8 cellular contexts compared by ENCODE assay signal in the genomic region with DNA sequence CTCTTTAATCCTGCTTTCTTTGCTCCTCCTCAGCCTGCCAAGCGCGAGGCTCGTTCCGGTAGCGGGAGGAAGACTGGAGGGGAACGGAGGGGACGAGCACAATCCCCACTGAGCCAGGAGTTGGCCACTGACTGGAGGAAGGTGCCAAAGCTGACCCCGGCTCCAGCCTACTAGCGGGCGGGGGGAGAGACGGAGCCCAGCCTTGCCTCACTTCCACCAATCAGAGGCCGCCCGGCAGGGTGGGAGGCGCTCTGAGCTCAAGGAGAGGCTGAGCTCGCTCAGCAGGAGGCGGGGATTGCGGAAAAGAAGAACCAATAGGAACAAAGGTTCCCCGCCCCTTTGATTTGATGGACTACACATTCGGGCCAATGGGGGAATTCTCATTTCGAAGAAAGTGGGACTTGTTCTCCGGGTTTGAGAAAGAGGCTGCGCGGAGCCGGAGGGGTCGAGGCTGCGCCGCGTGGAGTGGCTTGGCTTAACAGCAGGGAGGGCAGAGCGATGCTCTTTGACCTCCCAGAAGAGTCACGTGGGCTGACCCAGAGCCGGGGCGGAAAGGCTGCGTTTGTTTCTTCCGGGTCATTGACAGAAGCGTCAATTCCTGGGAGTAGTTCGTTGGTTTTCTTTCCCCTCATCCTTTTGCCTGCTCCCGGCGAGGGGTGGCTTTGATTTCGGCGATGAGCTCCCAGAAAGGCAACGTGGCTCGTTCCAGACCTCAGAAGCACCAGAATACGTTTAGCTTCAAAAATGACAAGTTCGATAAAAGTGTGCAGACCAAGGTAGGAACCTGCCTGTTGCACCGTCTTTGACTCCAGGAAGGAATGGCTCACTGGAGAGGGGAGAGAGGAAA. TPM values are rescaled to one million over a fixed set of nuclear protein-coding genes. Genes with fewer than 3 reads are reported as not detected.
DNase-seq lines count a peak whose midpoint lies in the region; ATAC-seq, FAIRE-seq and TF ChIP-seq lines count a peak whose summit lies in the region.

Gene ABHD17B (minus strand): TSS at position 133 of the 847 bp plus-strand sequence. CDS start 36,113 bp downstream, outside the sequence.
A gene with protein sequence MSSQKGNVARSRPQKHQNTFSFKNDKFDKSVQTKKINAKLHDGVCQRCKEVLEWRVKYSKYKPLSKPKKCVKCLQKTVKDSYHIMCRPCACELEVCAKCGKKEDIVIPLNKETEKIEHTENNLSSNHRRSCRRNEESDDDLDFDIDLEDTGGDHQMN (plus strand): TSS at position 579 of the 847 bp plus-strand sequence. CDS start 96 bp downstream, at position 675.

- H3K9me3 Mint-ChIP-seq in type B pancreatic cell: no peaks in the 10 kb centered on the region

- TF ChIP-seq POLR2A in GM12892 (IDR thresholded peaks at IDR 0.05; ENCODE audit: low read depth, low read length): peak; percentile 99
- TF ChIP-seq POLR2A in heart left ventricle (IDR thresholded peaks at IDR 0.05): peak; percentile 81 to 98

- H3K4me1 ChIP-seq in heart left ventricle: peaks cover 0 to 47% (median 33%) of the 10 kb centered on the region in 12 donors

- H3K27ac Mint-ChIP-seq in type B pancreatic cell: peak within 1 kb of the TSS; percentile 96

- peak within 1 kb of the TSS; percentile 98 for H3K4me3 Mint-ChIP-seq in type B pancreatic cell

- H3K27me3 Mint-ChIP-seq in type B pancreatic cell: no peaks in the 10 kb centered on the region

- ATAC-seq in HG02852 (IDR thresholded peaks at IDR 0.05; ENCODE audit: unreplicated experiment) (peak; percentile 92), heart left ventricle (peak; percentile 99)

- peak within 1 kb of the TSS; percentile 70 to 97 (median 94) for H3K27ac ChIP-seq in heart left ventricle

- H3K9me3 ChIP-seq in heart left ventricle: no peaks in the 10 kb centered on the region

- H3K36me3 Mint-ChIP-seq in type B pancreatic cell: peaks cover 5% of the 10 kb centered on the region

- WGBS in heart left ventricle, 4 donors: 0 to 1% (median 0%) methylated on average over 34 to 45 of the region's 45 CpGs

- intact Hi-C loops in T-helper 1 cell treated with Interleukin-12 subunit alpha and Interleukin-12 subunit beta and Interleukin-4 antibody, amounts not matched to agents 30 ng/mL and 1 ng/mL, for 36 hours (cut with micrococcal nuclease): loop anchor here (1.0 to 10.0 kb wide), 13 partner anchors 34 to 1656 kb away; partner anchors contain the start of genes SMC5, TMC1 and ZFAND5
- intact Hi-C loops in heart left ventricle (cut with DNase I): loop anchor here in 5 of 10 donors (5.0 to 10.0 kb wide), 8 partner anchors 64 to 454 kb away; partner anchors contain the start of gene ZFAND5 (in 1 of the 5)

- peaks cover 0 to 2% (median 0%) of the 10 kb centered on the region in 9 donors for H3K36me3 ChIP-seq in heart left ventricle

- DNase-seq in GM12892 (ENCODE audit: insufficient read length) (peak; percentile 87), NCI-H146 (lab: John Stamatoyannopoulos, UW) (peak; percentile 98), amniotic epithelial cell (ENCODE audit: low read depth) (peak; percentile 99), heart left ventricle (peak; percentile 99 to 100 (median 99)), pons (ENCODE audit: low spot score) (peak; percentile 100), type B pancreatic cell (ENCODE audit: extremely low spot score, unreplicated experiment) (peak; percentile 97)

- H3K4me3 ChIP-seq in heart left ventricle: peak within 1 kb of the TSS; percentile 66 to 98 (median 94)

- no peaks in the 10 kb centered on the region for H3K27me3 ChIP-seq in heart left ventricle

- H3K4me1 Mint-ChIP-seq in type B pancreatic cell (ENCODE audit: unreplicated experiment): peaks cover 36% of the 10 kb centered on the region

- FAIRE-seq in GM12892 (lab: Jason Lieb, UNC): peak; percentile 98

- TF ChIP-seq CTCF in heart left ventricle (IDR thresholded peaks at IDR 0.05): no peak
- TF ChIP-seq CTCF in type B pancreatic cell (conservative IDR thresholded peaks at IDR 0.05): peak; percentile 2

RNA-seq across cellular contexts. Expression of gene ABHD17B, which starts in this region (rescaled TPM):
- 8.0 TPM for polyA plus RNA-seq in GM12892 (2012; ENCODE audit: missing spikeins)
- total RNA-seq in T-helper 1 cell treated with Interleukin-12 subunit alpha and Interleukin-12 subunit beta and Interleukin-4 antibody, amounts not matched to agents 30 ng/mL and 1 ng/mL, for 36 hours: 27.5 and 29.0 TPM in 2 replicates
- total RNA-seq in heart left ventricle (10 to 100 TPM in 7 of 9 donors, 1 to 10 TPM in 2; 8.5 to 15.9 (median 10.9) TPM), type B pancreatic cell (ENCODE audit: low replicate concordance) (35.7 and 38.3 TPM in 2 replicates)
- 10 to 100 TPM in 1 of 2 donors, 1 to 10 TPM in 1; 2.7 to 10.5 TPM for polyA plus RNA-seq in heart left ventricle

RNA-seq across cellular contexts. Expression of the second gene that starts in this region (rescaled TPM):
- 13.1 TPM for polyA plus RNA-seq in GM12892 (2012; ENCODE audit: missing spikeins)
- total RNA-seq in T-helper 1 cell treated with Interleukin-12 subunit alpha and Interleukin-12 subunit beta and Interleukin-4 antibody, amounts not matched to agents 30 ng/mL and 1 ng/mL, for 36 hours: 9.2 and 10.7 TPM in 2 replicates
- total RNA-seq in heart left ventricle (1 to 10 TPM; 3.6 to 9.7 (median 4.8) TPM), type B pancreatic cell (ENCODE audit: low replicate concordance) (11.4 and 17.9 TPM in 2 replicates)
- polyA plus RNA-seq in heart left ventricle: 1 to 10 TPM; 4.5 to 8.2 TPM

Comparison
In these comparisons a context has a peak if more than half of its experiments do, and no peak if none do; other contexts are left out.
1. Peak in every context shown above with its lines: DNase-seq, ATAC-seq, H3K4me3 ChIP-seq and H3K27ac ChIP-seq.